Comparison of ENCODE assay signal across 8 cellular contexts in the genomic region with DNA sequence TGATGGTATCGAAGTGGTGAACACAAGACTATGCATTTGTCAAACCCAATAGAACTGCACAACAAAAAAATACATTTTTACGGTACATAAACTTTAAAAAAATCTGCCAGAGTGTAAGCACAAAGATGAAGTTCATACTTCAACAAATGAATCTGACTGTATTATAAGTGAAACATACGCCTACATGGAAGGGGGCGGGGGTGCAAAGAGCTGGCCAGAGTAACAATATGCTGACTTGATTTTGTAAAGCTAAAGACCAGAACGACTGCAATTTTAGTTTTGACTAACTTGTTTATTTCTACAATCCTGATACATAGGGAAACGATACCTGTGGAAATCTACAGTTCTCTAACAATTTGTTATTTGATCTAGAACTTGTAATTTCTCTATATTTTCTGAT.
"Had no signal": no experiment of that assay in that cellular context is flagged by ENCODE, and none has a peak within 500 bp of the region (broad histone marks: within the 10 kb centered on the region; RNA-seq: fewer than 3 reads in every experiment).

No MANE protein-coding gene starts in this region.

- DNase-seq: GM23248, GOT3, H7, H9, HCEC 1CT, HFFc6 had no signal

- H3K27ac Mint-ChIP-seq: GM23338, H9, HFFc6 had no signal

- H3K4me3 Mint-ChIP-seq: GM23338, H9, HFFc6 had no signal

- H3K9me3 Mint-ChIP-seq: GM23338 had no signal

- ATAC-seq: GM23338, HCT116 had no signal
